ENCODE assay signal across 13 cellular contexts in the genomic region with DNA sequence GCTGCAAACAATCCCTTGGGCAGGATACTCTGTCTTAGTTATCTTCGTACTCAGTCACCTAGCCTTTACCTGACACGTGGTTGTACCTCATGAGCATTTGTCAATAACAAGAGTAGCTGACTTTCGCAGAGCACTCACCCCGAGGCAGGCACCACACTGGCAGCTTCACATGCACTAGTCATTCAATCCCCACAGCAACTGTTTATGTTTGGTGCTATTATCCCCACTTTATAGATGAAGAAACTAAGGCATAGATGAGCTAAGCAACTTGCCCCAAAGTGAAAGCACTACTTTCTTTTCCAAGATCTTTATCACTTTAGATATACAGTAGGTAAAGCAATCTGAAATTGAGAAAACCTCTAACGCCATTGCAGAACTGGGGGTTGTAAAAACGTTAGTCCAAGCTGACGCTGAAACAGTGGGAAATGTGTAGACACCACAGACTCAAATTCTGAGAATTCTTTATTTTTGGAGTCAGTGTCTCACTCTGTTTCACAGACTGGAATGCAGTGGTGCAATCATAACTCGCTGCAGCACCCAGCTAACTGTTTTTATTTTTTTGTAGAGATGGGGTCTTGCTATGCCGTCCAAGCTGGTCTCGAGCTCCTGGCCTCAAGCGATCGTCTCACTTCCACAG.
DNase-seq lines count a peak whose midpoint lies in the region; ATAC-seq and TF ChIP-seq lines count a peak whose summit lies in the region.
"Had no signal": no experiment of that assay in that cellular context is flagged by ENCODE, and none has a peak within 500 bp of the region (broad histone marks: within the 10 kb centered on the region; RNA-seq: fewer than 3 reads in every experiment).

No MANE protein-coding gene starts in this region.

- H3K4me3 Mint-ChIP-seq in activated CD8-positive, alpha-beta memory T cell treated with anti-CD3 and anti-CD28 coated beads, Interleukin-2, amount 10 ng/mL, durations not matched to agents 7 days and 5 days: no peak overlapping the region
- H3K4me3 Mint-ChIP-seq: nephron progenitor cell had no signal

- no peaks in the 10 kb centered on the region for H3K36me3 Mint-ChIP-seq in activated CD8-positive, alpha-beta memory T cell treated with anti-CD3 and anti-CD28 coated beads, Interleukin-2, amount 10 ng/mL, durations not matched to agents 7 days and 5 days

- ATAC-seq in activated CD8-positive, alpha-beta memory T cell treated with anti-CD3 and anti-CD28 coated beads, Interleukin-2, amount 10 ng/mL, durations not matched to agents 7 days and 5 days: peak; percentile 37
- no peak for ATAC-seq in HG02623 (IDR thresholded peaks at IDR 0.05; ENCODE audit: unreplicated experiment)

- no peak for TF ChIP-seq CTCF in fibroblast of mammary gland (conservative IDR thresholded peaks at IDR 0.05; ENCODE audit: control insufficient read depth, insufficient read depth, low read depth, low read length)
- TF ChIP-seq CTCF in GM13976 (IDR thresholded peaks at IDR 0.05; ENCODE audit: borderline replicate concordance, control extremely low read depth, extremely low read depth, insufficient read depth, missing control alignments): no peak

- in situ Hi-C loops in GM13976 (cut with MboI; ENCODE audit: low sequenced_read_pairs, unreplicated experiment): no loop called here

- no peaks in the 10 kb centered on the region for H3K27me3 Mint-ChIP-seq in activated CD8-positive, alpha-beta memory T cell treated with anti-CD3 and anti-CD28 coated beads, Interleukin-2, amount 10 ng/mL, durations not matched to agents 7 days and 5 days

- H3K27ac Mint-ChIP-seq in activated CD8-positive, alpha-beta memory T cell treated with anti-CD3 and anti-CD28 coated beads, Interleukin-2, amount 10 ng/mL, durations not matched to agents 7 days and 5 days: no peak overlapping the region

- no peak overlapping the region for H3K4me3 ChIP-seq in fibroblast of mammary gland (ENCODE audit: control insufficient read depth, low read depth, low read length)
- H3K4me3 ChIP-seq: SK-N-MC had no signal

- peaks cover 26% of the 10 kb centered on the region for H3K4me1 Mint-ChIP-seq in activated CD8-positive, alpha-beta memory T cell treated with anti-CD3 and anti-CD28 coated beads, Interleukin-2, amount 10 ng/mL, durations not matched to agents 7 days and 5 days

- CTCF ChIA-PET in activated CD8-positive, alpha-beta memory T cell treated with anti-CD3 and anti-CD28 coated beads, Interleukin-2, amount 10 ng/mL, durations not matched to agents 7 days and 5 days (lab: Charles Lee): interaction anchor here (1.1 to 1.5 kb wide), 3 partner anchors 29 to 557 kb away, joined by 3 read pairs; no protein-coding TSS in a partner anchor

- no peak for DNase-seq in activated CD8-positive, alpha-beta memory T cell treated with anti-CD3 and anti-CD28 coated beads, Interleukin-2, amount 10 ng/mL, durations not matched to agents 7 days and 5 days
- no peak for DNase-seq in activated CD8-positive, alpha-beta memory T cell treated with anti-CD3 and anti-CD28 coated beads for 24 hours
- peak; percentile 57 to 61 for DNase-seq in activated T-cell treated with anti-CD3 and anti-CD28 coated beads, Interleukin-2, amount 50 U/mL, for 48 hours
- DNase-seq in fibroblast of mammary gland (ENCODE audit: low read depth) (peak; percentile 69), mesenteric fat pad (ENCODE audit: low spot score) (no peak), GM13976 (ENCODE audit: low spot score) (no peak)
- DNase-seq in stimulated activated CD8-positive, alpha-beta memory T cell treated with anti-CD3 and anti-CD28 coated beads, Interleukin-4, amount 100 ng/mL, for 48 hours: peak; percentile 59
- DNase-seq: cortex of kidney, Karpas-422, NCI-H510A treated with DMSO at 0.1 percent for 48 hours, nephron progenitor cell had no signal

- H3K9me3 Mint-ChIP-seq in activated CD8-positive, alpha-beta memory T cell treated with anti-CD3 and anti-CD28 coated beads, Interleukin-2, amount 10 ng/mL, durations not matched to agents 7 days and 5 days (ENCODE audit: low read depth): no peaks in the 10 kb centered on the region
- H3K9me3 Mint-ChIP-seq: nephron progenitor cell had no signal

Comparison
In these comparisons a context has a peak if more than half of its experiments do, and no peak if none do; other contexts are left out.
1. DNase-seq: peak in activated T-cell treated with anti-CD3 and anti-CD28 coated beads, Interleukin-2, amount 50 U/mL, for 48 hours (2 of 2), fibroblast of mammary gland (single experiment) and stimulated activated CD8-positive, alpha-beta memory T cell treated with anti-CD3 and anti-CD28 coated beads, Interleukin-4, amount 100 ng/mL, for 48 hours (single experiment); none in activated CD8-positive, alpha-beta memory T cell treated with anti-CD3 and anti-CD28 coated beads, Interleukin-2, amount 10 ng/mL, durations not matched to agents 7 days and 5 days (single experiment), activated CD8-positive, alpha-beta memory T cell treated with anti-CD3 and anti-CD28 coated beads for 24 hours (single experiment), mesenteric fat pad (single experiment) and GM13976 (single experiment).